ENCODE assay signal across 20 cellular contexts in genomic region chr11:128116447-128117240, GRCh38.
A peak's percentile ranks its signal among the peaks of the same experiment; 100 is the strongest.
DNase-seq lines count a peak whose midpoint lies in the region; ATAC-seq and TF ChIP-seq lines count a peak whose summit lies in the region.
"Had no signal": no experiment of that assay in that cellular context is flagged by ENCODE, and none has a peak within 500 bp of the region (broad histone marks: within the 10 kb centered on the region; RNA-seq: fewer than 3 reads in every experiment).

No MANE protein-coding gene starts in this region.

- H3K9me3 Mint-ChIP-seq in progenitor cell of endocrine pancreas (ENCODE audit: low read depth): peaks cover 11% of the 10 kb centered on the region

- CTCF ChIA-PET in A673 (lab: Charles Lee): interaction anchor here (0.7 kb wide), 1 partner anchor 569 kb away, joined by 3 read pairs; no protein-coding TSS in a partner anchor
- CTCF ChIA-PET in IMR-90 (lab: Yijun Ruan, JAX): no interaction called here

- H3K27ac ChIP-seq in A673 (ENCODE audit: low read depth, low read length, poor library complexity, severe bottlenecking): no peak overlapping the region
- H3K27ac ChIP-seq in IMR-90 (ENCODE audit: insufficient read depth, low read length): no peak overlapping the region
- H3K27ac ChIP-seq in right cardiac atrium (ENCODE audit: low read length): peak overlapping the region; percentile 41
- H3K27ac ChIP-seq in upper lobe of left lung: peak overlapping the region in 1 of 4 donors; percentile 19

- H4K8ac ChIP-seq in IMR-90 (ENCODE audit: low read depth in 2 of 2, low read length in 2 of 2): no peak overlapping the region

- H3K14ac ChIP-seq in IMR-90 (replicated peaks; ENCODE audit: low read depth, low read length): no peak overlapping the region

- H3K27ac Mint-ChIP-seq in progenitor cell of endocrine pancreas: no peak overlapping the region
- H3K27ac Mint-ChIP-seq: activated naive CD8-positive, alpha-beta T cell treated with anti-CD3 and anti-CD28 coated beads, Interleukin-2, amount 10 ng/mL, durations not matched to agents 7 days and 5 days; H9; IgD-negative memory B cell had no signal

- H3K36me3 Mint-ChIP-seq in progenitor cell of endocrine pancreas (ENCODE audit: insufficient read depth): peaks cover 1% of the 10 kb centered on the region
- H3K36me3 Mint-ChIP-seq: IgD-negative memory B cell had no signal

- no peaks in the 10 kb centered on the region for H3K4me1 Mint-ChIP-seq in progenitor cell of endocrine pancreas (ENCODE audit: low read depth)
- H3K4me1 Mint-ChIP-seq: activated naive CD8-positive, alpha-beta T cell treated with anti-CD3 and anti-CD28 coated beads, Interleukin-2, amount 10 ng/mL, durations not matched to agents 7 days and 5 days; IgD-negative memory B cell had no signal

- H4K91ac ChIP-seq in IMR-90 (ENCODE audit: insufficient read depth, low read depth, low read length): no peak overlapping the region

- no peaks in the 10 kb centered on the region for H4K20me1 ChIP-seq in IMR-90 (ENCODE audit: insufficient read depth, low read length)

- ATAC-seq in IMR-90 (ENCODE audit: low read depth) (no peak), right cardiac atrium (peak; percentile 11 to 29), upper lobe of left lung (ENCODE audit: low FRiP score in 2 of 2) (no peak)
- ATAC-seq: esophagus mucosa had no signal

- dilution Hi-C loops in IMR-90 (cut with HindIII; ENCODE audit: low sequenced_read_pairs, unreplicated experiment): no loop called here

- H2BK15ac ChIP-seq in IMR-90 (ENCODE audit: low read depth, low read length): no peak overlapping the region

- no peak overlapping the region for H3K4me3 Mint-ChIP-seq in progenitor cell of endocrine pancreas (ENCODE audit: low read depth)
- H3K4me3 Mint-ChIP-seq: activated naive CD8-positive, alpha-beta T cell treated with anti-CD3 and anti-CD28 coated beads, Interleukin-2, amount 10 ng/mL, durations not matched to agents 7 days and 5 days; H9; IgD-negative memory B cell had no signal

- H3K36me3 ChIP-seq in A673 (ENCODE audit: insufficient read depth, low read length, poor library complexity, severe bottlenecking) (no peaks in the 10 kb centered on the region), IMR-90 (ENCODE audit: control insufficient read depth, insufficient read depth, low read length) (no peaks in the 10 kb centered on the region), adipocyte (ENCODE audit: control insufficient read depth, insufficient read depth, low read length, severe bottlenecking) (no peaks in the 10 kb centered on the region), upper lobe of left lung (no peaks in the 10 kb centered on the region)

- TF ChIP-seq CTCF in A673 (conservative IDR thresholded peaks at IDR 0.05; ENCODE audit: low read depth, low read length) (no peak), IMR-90 (conservative IDR thresholded peaks at IDR 0.05; ENCODE audit: low read depth, low read length) (no peak), progenitor cell of endocrine pancreas (IDR thresholded peaks at IDR 0.05; ENCODE audit: unreplicated experiment) (no peak), upper lobe of left lung (IDR thresholded peaks at IDR 0.05) (no peak)

- H3K18ac ChIP-seq in IMR-90 (ENCODE audit: low read depth, low read length): no peak overlapping the region

- H3K4me1 ChIP-seq in A673 (ENCODE audit: insufficient read depth, low read length, poor library complexity, severe bottlenecking): no peaks in the 10 kb centered on the region
- no peaks in the 10 kb centered on the region for H3K4me1 ChIP-seq in IMR-90 (ENCODE audit: control insufficient read depth, insufficient read depth, low read length)
- H3K4me1 ChIP-seq in adipocyte (ENCODE audit: control insufficient read depth, insufficient read depth, low read length): peaks cover 7% of the 10 kb centered on the region
- peaks cover 4% of the 10 kb centered on the region for H3K4me1 ChIP-seq in right cardiac atrium (ENCODE audit: control insufficient read depth, insufficient read depth, low read length)
- H3K4me1 ChIP-seq in upper lobe of left lung: no peaks in the 10 kb centered on the region

- H2BK120ac ChIP-seq in IMR-90 (ENCODE audit: low read depth, low read length): no peak overlapping the region

- no peak overlapping the region for H3K56ac ChIP-seq in IMR-90 (ENCODE audit: extremely low read depth, insufficient read depth, low read length)

- no peak for TF ChIP-seq RAD21 in IMR-90 (IDR thresholded peaks at IDR 0.05; ENCODE audit: low read length)

- no peak overlapping the region for H3K4me3 ChIP-seq in A673 (ENCODE audit: low read depth, low read length, poor library complexity, severe bottlenecking)
- no peak overlapping the region for H3K4me3 ChIP-seq in IMR-90 (ENCODE audit: insufficient read depth, low read depth, low read length)
- no peak overlapping the region for H3K4me3 ChIP-seq in adipocyte (ENCODE audit: low read length)
- peak overlapping the region; percentile 18 for H3K4me3 ChIP-seq in right cardiac atrium (ENCODE audit: low read length)
- H3K4me3 ChIP-seq in upper lobe of left lung: no peak overlapping the region

- H2BK5ac ChIP-seq in IMR-90 (ENCODE audit: low read depth, low read length, poor library complexity, severe bottlenecking): no peak overlapping the region

- H4K5ac ChIP-seq in IMR-90 (ENCODE audit: low read depth, low read length): no peak overlapping the region

- H2BK20ac ChIP-seq in IMR-90 (ENCODE audit: low read depth, low read length): no peak overlapping the region

- H3K23ac ChIP-seq in IMR-90 (ENCODE audit: low read depth, low read length): no peak overlapping the region

- no peaks in the 10 kb centered on the region for H3K9me1 ChIP-seq in IMR-90 (ENCODE audit: insufficient read depth, low read length)

- H3K9ac ChIP-seq in IMR-90 (ENCODE audit: low read depth, low read length) (no peak overlapping the region), adipocyte (ENCODE audit: low read length) (no peak overlapping the region)

- in situ Hi-C loops in IMR-90 (cut with MboI; ENCODE audit: low sequenced_read_pairs): no loop called here

- peak; percentile 35 for DNase-seq in A673 (ENCODE audit: low spot score)
- no peak for DNase-seq in IMR-90
- DNase-seq in adipocyte (ENCODE audit: low read depth): peak; percentile 4
- no peak for DNase-seq in right cardiac atrium
- no peak for DNase-seq in progenitor cell of endocrine pancreas (ENCODE audit: low spot score, unreplicated experiment)
- no peak for DNase-seq in NCI-H128 (lab: John Stamatoyannopoulos, UW; ENCODE audit: unreplicated experiment)
- no peak for DNase-seq in upper lobe of left lung
- no peak for DNase-seq in epidermal melanocyte (ENCODE audit: insufficient read length, low spot score)
- DNase-seq: activated CD4-positive, alpha-beta T cell treated with anti-CD3 and anti-CD28 coated beads, Interleukin-2, amount 50 U/mL, for 4 hours; activated naive CD8-positive, alpha-beta T cell treated with anti-CD3 and anti-CD28 coated beads, Interleukin-2, amount 10 ng/mL, durations not matched to agents 7 days and 5 days; activated T-cell treated with anti-CD3 and anti-CD28 coated beads, Interleukin-2, amount 50 U/mL, for 48 hours; H9; NCI-H1105; NK-92 treated with Interleukin-12 subunit alpha and Interleukin-12 subunit beta, amount 100 ng/mL, for 24 hours; SHP77 treated with DMSO at 0.1 percent for 48 hours; small intestine; stimulated activated naive CD4-positive, alpha-beta T cell; T-helper 9 cell had no signal

- TF ChIP-seq POLR2A in IMR-90 (IDR thresholded peaks at IDR 0.05; ENCODE audit: low read depth, low read length) (no peak), upper lobe of left lung (IDR thresholded peaks at IDR 0.05) (no peak)

- no peak overlapping the region for H2AK5ac ChIP-seq in IMR-90 (ENCODE audit: low read depth, low read length)

- POLR2A ChIA-PET in A673 (lab: Charles Lee; ENCODE audit: low non-redundant PET): no interaction called here
- POLR2A ChIA-PET in IMR-90 (lab: Charles Lee; ENCODE audit: unreplicated experiment): no interaction called here

- WGBS in IMR-90 (ENCODE audit: extremely low coverage in 2 of 2, insufficient read length in 1 of 2), 2 experiments: 0% methylated on average over 1 of the region's 11 CpGs; no CpG with 5 or more reads in 1 of the 2 experiments
- WGBS in right cardiac atrium: 21% methylated on average over 11 of the region's 11 CpGs
- 60 to 73% methylated on average over 10 to 11 of the region's 11 CpGs for WGBS in upper lobe of left lung, 2 donors

- intact Hi-C loops in A673 (cut with micrococcal nuclease; ENCODE audit: unreplicated experiment) (no loop called here), IMR-90 (cut with micrococcal nuclease) (no loop called here), right cardiac atrium (cut with DNase I) (no loop called here)

- H3K27me3 Mint-ChIP-seq in progenitor cell of endocrine pancreas: peaks cover 5% of the 10 kb centered on the region

- TF ChIP-seq EP300 in upper lobe of left lung (IDR thresholded peaks at IDR 0.05): no peak

- H3K27me3 ChIP-seq in A673 (replicated peaks; ENCODE audit: insufficient read depth, low read depth, low read length, poor library complexity) (peaks cover 33% of the 10 kb centered on the region), IMR-90 (ENCODE audit: control insufficient read depth, insufficient read depth, low read length) (peaks cover 8% of the 10 kb centered on the region), adipocyte (replicated peaks; ENCODE audit: control insufficient read depth, insufficient read depth, low read length) (no peaks in the 10 kb centered on the region), right cardiac atrium (ENCODE audit: control insufficient read depth, insufficient read depth) (no peaks in the 10 kb centered on the region), upper lobe of left lung (no peaks in the 10 kb centered on the region)

- no peak overlapping the region for H2AFZ ChIP-seq in IMR-90 (replicated peaks; ENCODE audit: low read length, poor library complexity)

- H3K79me1 ChIP-seq in IMR-90 (ENCODE audit: low read depth in 1 of 2, low read length in 2 of 2): no peaks in the 10 kb centered on the region

- H2AK9ac ChIP-seq in IMR-90 (replicated peaks; ENCODE audit: low read depth, low read length, poor library complexity): no peak overlapping the region

- H3K4me2 ChIP-seq in IMR-90 (ENCODE audit: low read depth, low read length): 0 out of 2 replicates have a peak overlapping the region, but pooled peaks have one; percentile 4

- H3K4ac ChIP-seq in IMR-90 (ENCODE audit: low read depth, low read length): no peak overlapping the region

- BruUV-seq in A673 (replicated peaks; lab: Mats Ljungman, UMichigan): no TSS peak
- no TSS peak for BruUV-seq in IMR-90 (replicated peaks; lab: Mats Ljungman, UMichigan)

- H3K9me3 ChIP-seq in A673 (ENCODE audit: low read depth, low read length, poor library complexity, severe bottlenecking) (no peaks in the 10 kb centered on the region), IMR-90 (ENCODE audit: control insufficient read depth, insufficient read depth, low read length) (no peaks in the 10 kb centered on the region), adipocyte (ENCODE audit: control insufficient read depth, low read length) (no peaks in the 10 kb centered on the region), right cardiac atrium (ENCODE audit: control insufficient read depth, low read length) (no peaks in the 10 kb centered on the region), upper lobe of left lung (no peaks in the 10 kb centered on the region)

TF ChIP-seq in IMR-90, 13 proteins besides CTCF, POLR2A, EP300 and RAD21 (continues in another document):
- no peak for TF ChIP-seq CHD1 (IDR thresholded peaks at IDR 0.05; ENCODE audit: low read depth, low read length)

Comparison
In these comparisons a context has a peak if more than half of its experiments do, and no peak if none do; other contexts are left out.
1. DNase-seq: peak in A673 (single experiment) and adipocyte (single experiment); none in IMR-90 (single experiment), right cardiac atrium (0 of 3), progenitor cell of endocrine pancreas (single experiment), NCI-H128 (single experiment), upper lobe of left lung (0 of 2) and epidermal melanocyte (single experiment).
2. ATAC-seq: peak in right cardiac atrium (2 of 2); none in IMR-90 (single experiment) and upper lobe of left lung (0 of 2).